Comparison of ENCODE assay signal across 1 cellular context in genomic region chr4:54556081-54556480, GRCh38.
TF ChIP-seq lines count a peak whose summit lies in the region.

No MANE protein-coding gene starts in this region.

TF ChIP-seq in IMR-90, 13 proteins besides CTCF, POLR2A, EP300 and RAD21:
- TF ChIP-seq USF2 (IDR thresholded peaks at IDR 0.05; ENCODE audit: low read depth, low read length) (no peak), MXI1 (IDR thresholded peaks at IDR 0.05; ENCODE audit: borderline replicate concordance, low read depth, low read length) (no peak), FOS (IDR thresholded peaks at IDR 0.05; ENCODE audit: low read depth, low read length) (no peak), CEBPB (IDR thresholded peaks at IDR 0.05; ENCODE audit: low read depth, low read length) (no peak), SMC3 (IDR thresholded peaks at IDR 0.05; ENCODE audit: low read depth, low read length) (no peak), MAFK (IDR thresholded peaks at IDR 0.05; ENCODE audit: low read depth, low read length) (no peak), MAZ (IDR thresholded peaks at IDR 0.05; ENCODE audit: borderline replicate concordance, low read depth, low read length) (no peak)
